23 cellular contexts compared by ENCODE assay signal in genomic region chr18:74446631-74447403, GRCh38. TPM values are rescaled to one million over a fixed set of nuclear protein-coding genes. Genes with fewer than 3 reads are reported as not detected.
DNase-seq lines count a peak whose midpoint lies in the region; ATAC-seq and FAIRE-seq lines count a peak whose summit lies in the region.
"Had no signal": no experiment of that assay in that cellular context is flagged by ENCODE, and none has a peak within 500 bp of the region (broad histone marks: within the 10 kb centered on the region; RNA-seq: fewer than 3 reads in every experiment).

No MANE protein-coding gene starts in this region.

- H3K27me3 ChIP-seq in BLaER1 treated with 17β-estradiol and CSF1 and Interleukin-3, amounts not matched to agents 10 nM and 100 nM, result no peaks in the 10 kb centered on the region
- no peaks in the 10 kb centered on the region for H3K27me3 ChIP-seq in H7 (ENCODE audit: control insufficient read depth, insufficient read depth, low read length)
- H3K27me3 ChIP-seq: MG63 had no signal

- peaks cover 65% of the 10 kb centered on the region for H3K27me3 Mint-ChIP-seq in stimulated activated memory B cell treated with anti-CD40 and anti-IgM and Interleukin-4, amounts not matched to agents 10 μg/mL and 1 μg/mL and 100 μg/mL, for 72 hours
- no peaks in the 10 kb centered on the region for H3K27me3 Mint-ChIP-seq in activated naive CD4-positive, alpha-beta T cell treated with anti-CD3 and anti-CD28 coated beads for 36 hours (ENCODE audit: low read depth)

- no peak overlapping the region for H3K4me3 ChIP-seq in BLaER1 treated with 17β-estradiol and CSF1 and Interleukin-3, amounts not matched to agents 10 nM and 100 nM
- H3K4me3 ChIP-seq in H7 (ENCODE audit: insufficient read depth, low read depth, low read length), result no peak overlapping the region
- H3K4me3 ChIP-seq: MG63 had no signal

- peak overlapping the region in 2 of 11 experiments; percentile 5 to 33; a peak in 2 of 22 replicates for H3K9ac ChIP-seq in BLaER1 treated with 17β-estradiol and CSF1 and Interleukin-3, amounts not matched to agents 10 nM and 100 nM
- H3K9ac ChIP-seq: SK-N-SH had no signal

- H3K9me3 ChIP-seq in BLaER1 treated with 17β-estradiol and CSF1 and Interleukin-3, amounts not matched to agents 10 nM and 100 nM (replicated peaks in 1 of 11), result no peaks in the 10 kb centered on the region
- H3K9me3 ChIP-seq: MG63, SK-N-SH had no signal

- peak; percentile 41 for ATAC-seq in stimulated activated memory B cell treated with anti-CD40 and anti-IgM and Interleukin-4, amounts not matched to agents 10 μg/mL and 1 μg/mL and 100 μg/mL, for 72 hours
- ATAC-seq in GM21825 (IDR thresholded peaks at IDR 0.05; ENCODE audit: unreplicated experiment), result no peak

- H3K9me3 Mint-ChIP-seq in stimulated activated memory B cell treated with anti-CD40 and anti-IgM and Interleukin-4, amounts not matched to agents 10 μg/mL and 1 μg/mL and 100 μg/mL, for 72 hours, result no peaks in the 10 kb centered on the region
- no peaks in the 10 kb centered on the region for H3K9me3 Mint-ChIP-seq in activated naive CD4-positive, alpha-beta T cell treated with anti-CD3 and anti-CD28 coated beads for 36 hours
- H3K9me3 Mint-ChIP-seq: CD8-positive, alpha-beta memory T cell had no signal

- H3K4me1 ChIP-seq in BLaER1 treated with 17β-estradiol and CSF1 and Interleukin-3, amounts not matched to agents 10 nM and 100 nM, result peaks cover 25 to 87% (median 80%) of the 10 kb centered on the region in 10 experiments

- no peaks in the 10 kb centered on the region for H3K36me3 Mint-ChIP-seq in stimulated activated memory B cell treated with anti-CD40 and anti-IgM and Interleukin-4, amounts not matched to agents 10 μg/mL and 1 μg/mL and 100 μg/mL, for 72 hours
- no peaks in the 10 kb centered on the region for H3K36me3 Mint-ChIP-seq in activated naive CD4-positive, alpha-beta T cell treated with anti-CD3 and anti-CD28 coated beads for 36 hours (ENCODE audit: low read depth)
- H3K36me3 Mint-ChIP-seq: CD14-positive monocyte; CD8-positive, alpha-beta memory T cell had no signal

- intact Hi-C loops in activated naive CD4-positive, alpha-beta T cell treated with anti-CD3 and anti-CD28 coated beads for 36 hours (cut with micrococcal nuclease), result no loop called here

- no peak overlapping the region for H3K4me3 Mint-ChIP-seq in stimulated activated memory B cell treated with anti-CD40 and anti-IgM and Interleukin-4, amounts not matched to agents 10 μg/mL and 1 μg/mL and 100 μg/mL, for 72 hours
- no peak overlapping the region for H3K4me3 Mint-ChIP-seq in activated naive CD4-positive, alpha-beta T cell treated with anti-CD3 and anti-CD28 coated beads for 36 hours
- H3K4me3 Mint-ChIP-seq: CD14-positive monocyte; CD8-positive, alpha-beta memory T cell had no signal

- no peak for FAIRE-seq in HTR-8/SVneo (lab: Jason Lieb, UNC)
- FAIRE-seq: GM19239, H54 had no signal

- peak overlapping the region in 7 of 11 experiments; percentile 9 to 61 (median 29); a peak in 8 of 22 replicates for H3K27ac ChIP-seq in BLaER1 treated with 17β-estradiol and CSF1 and Interleukin-3, amounts not matched to agents 10 nM and 100 nM

- CTCF ChIA-PET in activated naive CD4-positive, alpha-beta T cell treated with anti-CD3 and anti-CD28 coated beads for 36 hours (lab: Charles Lee), result no interaction called here

- peaks cover 0 to 22% (median 0%) of the 10 kb centered on the region in 11 experiments; a peak in 5 of 22 replicates for H4K20me1 ChIP-seq in BLaER1 treated with 17β-estradiol and CSF1 and Interleukin-3, amounts not matched to agents 10 nM and 100 nM

- peak overlapping the region in 8 of 11 experiments; percentile 4 to 66 (median 54); a peak in 11 of 22 replicates for H3K4me2 ChIP-seq in BLaER1 treated with 17β-estradiol and CSF1 and Interleukin-3, amounts not matched to agents 10 nM and 100 nM
- H3K4me2 ChIP-seq: SK-N-SH had no signal

- H3K4me1 Mint-ChIP-seq in stimulated activated memory B cell treated with anti-CD40 and anti-IgM and Interleukin-4, amounts not matched to agents 10 μg/mL and 1 μg/mL and 100 μg/mL, for 72 hours, result no peaks in the 10 kb centered on the region
- H3K4me1 Mint-ChIP-seq in activated naive CD4-positive, alpha-beta T cell treated with anti-CD3 and anti-CD28 coated beads for 36 hours (ENCODE audit: low read depth), result no peaks in the 10 kb centered on the region
- H3K4me1 Mint-ChIP-seq: CD8-positive, alpha-beta memory T cell had no signal

- DNase-seq in H7 (peak; percentile 45), mesenteric fat pad (ENCODE audit: low spot score) (peak; percentile 86), HTR-8/SVneo (ENCODE audit: insufficient read length, low spot score) (no peak)
- no peak for DNase-seq in activated naive CD4-positive, alpha-beta T cell treated with anti-CD3 and anti-CD28 coated beads for 36 hours
- DNase-seq: Calu3; CD8-positive, alpha-beta memory T cell; IMR-90; KG1; MG63; NCI-H1105 treated with DMSO at 0.1 percent for 48 hours; NCI-H146; NCI-H2029; NCI-H446; NCI-H524 treated with DMSO at 0.1 percent for 48 hours; NCI-H774; SK-N-SH had no signal

- peaks cover 0 to 86% (median 68%) of the 10 kb centered on the region in 11 experiments; a peak in 16 of 22 replicates for H3K36me3 ChIP-seq in BLaER1 treated with 17β-estradiol and CSF1 and Interleukin-3, amounts not matched to agents 10 nM and 100 nM
- no peaks in the 10 kb centered on the region for H3K36me3 ChIP-seq in H7 (replicated peaks; ENCODE audit: control insufficient read depth, insufficient read depth, low read length)
- H3K36me3 ChIP-seq: MG63 had no signal

- H3K27ac Mint-ChIP-seq in stimulated activated memory B cell treated with anti-CD40 and anti-IgM and Interleukin-4, amounts not matched to agents 10 μg/mL and 1 μg/mL and 100 μg/mL, for 72 hours, result no peak overlapping the region
- no peak overlapping the region for H3K27ac Mint-ChIP-seq in activated naive CD4-positive, alpha-beta T cell treated with anti-CD3 and anti-CD28 coated beads for 36 hours

RNA-seq across cellular contexts. Expression of gene DIPK1C, which starts 10.3 kb away (rescaled TPM):
- 0.22 TPM in 1 of 2 replicates, not detected in the other for total RNA-seq in H7 (2014; rRNA removed; shearing (Covaris generic))
- total RNA-seq in mesenteric fat pad, result not detected
- total RNA-seq in activated naive CD4-positive, alpha-beta T cell treated with anti-CD3 and anti-CD28 coated beads for 36 hours, result not detected
- total RNA-seq: A673; Calu3; CD8-positive, alpha-beta memory T cell; IMR-90 had no signal

RNA-seq across cellular contexts. Expression of gene CNDP2, which starts 49.3 kb away (rescaled TPM):
- 60.2 and 63.1 TPM in 2 replicates for total RNA-seq in H7 (2014; rRNA removed; shearing (Covaris generic))
- 164 TPM for total RNA-seq in mesenteric fat pad
- 100 to 1,000 TPM; 101 to 107 TPM for total RNA-seq in activated naive CD4-positive, alpha-beta T cell treated with anti-CD3 and anti-CD28 coated beads for 36 hours

Comparison
In these comparisons a context has a peak if more than half of its experiments do, and no peak if none do; other contexts are left out.
1. DNase-seq: peak in H7 (single experiment) and mesenteric fat pad (single experiment); none in HTR-8/SVneo (single experiment) and activated naive CD4-positive, alpha-beta T cell treated with anti-CD3 and anti-CD28 coated beads for 36 hours (single experiment).